ENCODE assay signal across 20 cellular contexts in genomic region chr10:43842496-43842895, GRCh38.
"Had no signal": no experiment of that assay in that cellular context is flagged by ENCODE, and none has a peak within 500 bp of the region (broad histone marks: within the 10 kb centered on the region; RNA-seq: fewer than 3 reads in every experiment).

No MANE protein-coding gene starts in this region.

- H3K27me3 ChIP-seq: foreskin keratinocyte, neural progenitor cell, ovary, right lobe of liver, testis, upper lobe of left lung had no signal

- H3K4me1 ChIP-seq: foreskin keratinocyte, right lobe of liver, testis had no signal

- ATAC-seq: activated T-cell treated with anti-CD3 and anti-CD28 coated beads, Interleukin-2, amount 50 U/mL, for 4 hours; foreskin keratinocyte; naive thymus-derived CD4-positive, alpha-beta T cell; right lobe of liver; stimulated activated memory B cell treated with anti-CD40 and anti-IgM and Interleukin-4, amounts not matched to agents 10 μg/mL and 1 μg/mL and 100 μg/mL, for 72 hours; T-cell had no signal

- H3K9me3 ChIP-seq: ovary, psoas muscle, right lobe of liver, testis, upper lobe of left lung had no signal

- H3K4me3 Mint-ChIP-seq: activated B cell treated with CpG ODN at 0.5 μM for 24 hours; activated naive CD4-positive, alpha-beta T cell treated with anti-CD3 and anti-CD28 coated beads for 36 hours; activated T-cell treated with anti-CD3 and anti-CD28 coated beads, Interleukin-2, amount 50 U/mL, for 4 hours; neural progenitor cell; stimulated activated memory B cell treated with anti-CD40 and anti-IgM and Interleukin-4, amounts not matched to agents 10 μg/mL and 1 μg/mL and 100 μg/mL, for 72 hours; T-cell had no signal

- H3K4me1 Mint-ChIP-seq: stimulated activated memory B cell treated with anti-CD40 and anti-IgM and Interleukin-4, amounts not matched to agents 10 μg/mL and 1 μg/mL and 100 μg/mL, for 72 hours had no signal

- H3K27ac ChIP-seq: foreskin keratinocyte, neural progenitor cell, ovary, psoas muscle, right lobe of liver, testis, upper lobe of left lung had no signal

- H3K9ac ChIP-seq: neural progenitor cell had no signal

- H3K9me3 Mint-ChIP-seq: activated B cell treated with CpG ODN at 0.5 μM for 24 hours; activated naive CD4-positive, alpha-beta T cell treated with anti-CD3 and anti-CD28 coated beads for 36 hours; activated T-cell treated with anti-CD3 and anti-CD28 coated beads, Interleukin-2, amount 50 U/mL, for 4 hours; T-cell had no signal

- H3K27me3 Mint-ChIP-seq: T-cell had no signal

- H3K36me3 ChIP-seq: neural progenitor cell, ovary, right lobe of liver, upper lobe of left lung had no signal

- H3K4me2 ChIP-seq: neural progenitor cell had no signal

- H2AFZ ChIP-seq: neural progenitor cell had no signal

- H3K27ac Mint-ChIP-seq: activated B cell treated with CpG ODN at 0.5 μM for 24 hours; activated naive CD4-positive, alpha-beta T cell treated with anti-CD3 and anti-CD28 coated beads for 36 hours; neural progenitor cell; stimulated activated memory B cell treated with anti-CD40 and anti-IgM and Interleukin-4, amounts not matched to agents 10 μg/mL and 1 μg/mL and 100 μg/mL, for 72 hours; T-cell had no signal

- H3K4me3 ChIP-seq: neural progenitor cell, ovary, psoas muscle, right lobe of liver, testis, upper lobe of left lung had no signal

- H3K36me3 Mint-ChIP-seq: naive thymus-derived CD4-positive, alpha-beta T cell; neural progenitor cell; stimulated activated memory B cell treated with anti-CD40 and anti-IgM and Interleukin-4, amounts not matched to agents 10 μg/mL and 1 μg/mL and 100 μg/mL, for 72 hours; T-cell had no signal

- DNase-seq: activated B cell treated with CpG ODN at 0.5 μM for 24 hours; activated CD4-positive, alpha-beta T cell treated with anti-CD3 and anti-CD28 coated beads for 48 hours; activated CD8-positive, alpha-beta memory T cell treated with anti-CD3 and anti-CD28 coated beads, Interleukin-2, amount 50 U/mL, for 4 hours; activated naive CD4-positive, alpha-beta T cell treated with anti-CD3 and anti-CD28 coated beads for 36 hours; activated T-cell treated with anti-CD3 and anti-CD28 coated beads, Interleukin-2, amount 50 U/mL, for 4 hours; aorta; cerebellar nuclear complex; effector memory CD4-positive, alpha-beta T cell; foreskin keratinocyte; mesendoderm; naive thymus-derived CD4-positive, alpha-beta T cell; ovary; right lobe of liver; stimulated activated CD4-positive, alpha-beta T cell treated with anti-CD3 and anti-CD28 coated beads, Interleukin-4, amount 100 ng/mL, for 24 hours; T-cell; testis had no signal
